2 cellular contexts compared by ENCODE assay signal in genomic region chr15:22887157-22887951, GRCh38.
TF ChIP-seq lines count a peak whose summit lies in the region.

No MANE protein-coding gene starts in this region.

TF ChIP-seq in IMR-90, 13 proteins besides CTCF, POLR2A, EP300 and RAD21:
- TF ChIP-seq FOS (IDR thresholded peaks at IDR 0.05; ENCODE audit: low read depth, low read length) (peak; percentile 59), RCOR1 (IDR thresholded peaks at IDR 0.05; ENCODE audit: insufficient replicate concordance, low read length) (peak; percentile 12), MXI1 (IDR thresholded peaks at IDR 0.05; ENCODE audit: borderline replicate concordance, low read depth, low read length) (peak; percentile 88), USF2 (IDR thresholded peaks at IDR 0.05; ENCODE audit: low read depth, low read length) (peak; percentile 62; the same call in 1 of the 2 replicates), CHD1 (IDR thresholded peaks at IDR 0.05; ENCODE audit: low read depth, low read length) (no peak; the same call in 1 of the 2 replicates), CEBPB (IDR thresholded peaks at IDR 0.05; ENCODE audit: low read depth, low read length) (no peak)

TF ChIP-seq in endothelial cell of umbilical vein, 7 proteins besides CTCF, POLR2A, EP300 and RAD21:
- no peak for TF ChIP-seq POLR2AphosphoS5 (IDR thresholded peaks at IDR 0.05; ENCODE audit: insufficient read depth, low read depth, low read length)
- no peak for TF ChIP-seq GATA2 (IDR thresholded peaks at IDR 0.05; ENCODE audit: insufficient read depth, insufficient read length, low read depth, low read length)
- TF ChIP-seq FOS (IDR thresholded peaks at IDR 0.05; ENCODE audit: borderline replicate concordance, insufficient read depth, low read length): no peak
- no peak for TF ChIP-seq EZH2 (IDR thresholded peaks at IDR 0.05; ENCODE audit: borderline replicate concordance, low read depth, low read length, severe bottlenecking)
- no peak for TF ChIP-seq MAX (IDR thresholded peaks at IDR 0.05; ENCODE audit: insufficient read depth, insufficient read length)
- TF ChIP-seq MYC (IDR thresholded peaks at IDR 0.05; ENCODE audit: low read depth, low read length): no peak
- TF ChIP-seq JUN (IDR thresholded peaks at IDR 0.05; ENCODE audit: borderline replicate concordance, insufficient read depth, insufficient read length, low read depth): no peak
TF ChIP-seq in endothelial cell of umbilical vein: peak in this region for 0.
